ENCODE assay signal across 8 cellular contexts in the genomic region with DNA sequence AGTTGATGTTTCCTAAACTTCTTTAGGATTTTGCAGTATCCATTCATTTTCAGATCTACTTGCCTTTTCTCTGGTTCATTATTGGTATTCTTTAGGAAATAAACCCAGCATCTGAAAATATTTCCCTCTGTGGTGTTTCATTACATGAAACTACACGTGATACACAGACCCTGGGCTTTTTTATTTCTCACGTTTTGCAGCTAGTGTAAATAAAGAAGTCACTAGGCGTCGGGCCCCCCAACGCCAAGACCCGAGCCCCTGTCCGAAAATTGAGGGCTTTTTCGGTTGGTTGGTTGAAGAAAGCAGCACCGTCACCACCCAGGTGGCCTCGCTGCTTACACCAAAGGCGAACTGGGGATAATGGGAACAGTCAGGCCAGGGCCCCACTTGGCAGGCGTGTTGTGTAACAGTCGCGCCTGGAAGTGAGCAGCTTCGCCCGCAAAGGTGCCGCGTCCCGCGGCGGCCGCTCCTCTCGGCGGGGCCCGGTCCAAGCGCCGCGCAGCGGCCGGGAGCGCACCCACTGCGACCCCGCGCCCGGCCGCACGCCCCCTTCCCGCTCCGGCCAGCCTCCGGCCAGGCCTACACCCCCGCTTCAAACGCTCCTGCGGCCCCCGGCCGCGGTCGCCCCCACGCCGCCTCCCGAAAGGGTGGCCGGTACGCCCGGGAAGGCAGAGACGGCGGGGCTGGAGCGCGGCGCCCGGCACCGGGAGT. TPM values are rescaled to one million over a fixed set of nuclear protein-coding genes. Genes with fewer than 3 reads are reported as not detected.
DNase-seq lines count a peak whose midpoint lies in the region; ATAC-seq and TF ChIP-seq lines count a peak whose summit lies in the region.

No MANE protein-coding gene starts in this region.

- H3K4me3 ChIP-seq in A673 (ENCODE audit: low read depth, low read length, poor library complexity, severe bottlenecking) (peak overlapping the region; percentile 86), thyroid gland (replicated peaks in 1 of 3) (peak overlapping the region; percentile 46 to 84 (median 54))

- TF ChIP-seq CTCF in A673 (conservative IDR thresholded peaks at IDR 0.05; ENCODE audit: low read depth, low read length) (no peak), foreskin keratinocyte (conservative IDR thresholded peaks at IDR 0.05) (peak; percentile 21), nephron progenitor cell (IDR thresholded peaks at IDR 0.05) (no peak), thyroid gland (IDR thresholded peaks at IDR 0.05) (peak in 2 of 6 experiments; percentile 9 to 19)

- no peak for TF ChIP-seq POLR2A in thyroid gland (IDR thresholded peaks at IDR 0.05)

- H3K27me3 ChIP-seq in A673 (replicated peaks; ENCODE audit: insufficient read depth, low read depth, low read length, poor library complexity) (no peaks in the 10 kb centered on the region), foreskin keratinocyte (no peaks in the 10 kb centered on the region), thyroid gland (no peaks in the 10 kb centered on the region)

- BruUV-seq in A673 (replicated peaks; lab: Mats Ljungman, UMichigan): no TSS peak

- no peaks in the 10 kb centered on the region for H3K4me1 ChIP-seq in A673 (ENCODE audit: insufficient read depth, low read length, poor library complexity, severe bottlenecking)
- peaks cover 30% of the 10 kb centered on the region for H3K4me1 ChIP-seq in foreskin keratinocyte
- peaks cover 10 to 25% of the 10 kb centered on the region in 2 donors for H3K4me1 ChIP-seq in thyroid gland

- 0% methylated on average over 11 to 22 of the region's 60 CpGs for WGBS in thyroid gland, 2 donors

- peak overlapping the region; percentile 95 for H3K27ac Mint-ChIP-seq in nephron progenitor cell

- H3K36me3 Mint-ChIP-seq in nephron progenitor cell (ENCODE audit: low read depth): peaks cover 29% of the 10 kb centered on the region

- H3K9me3 ChIP-seq in A673 (ENCODE audit: low read depth, low read length, poor library complexity, severe bottlenecking): no peaks in the 10 kb centered on the region
- no peaks in the 10 kb centered on the region for H3K9me3 ChIP-seq in thyroid gland

- peaks cover 29% of the 10 kb centered on the region for H3K9me3 Mint-ChIP-seq in nephron progenitor cell

- H3K36me3 ChIP-seq in A673 (ENCODE audit: insufficient read depth, low read length, poor library complexity, severe bottlenecking): no peaks in the 10 kb centered on the region
- no peaks in the 10 kb centered on the region for H3K36me3 ChIP-seq in thyroid gland

- ATAC-seq in GM21576 (IDR thresholded peaks at IDR 0.05; ENCODE audit: unreplicated experiment) (peak; percentile 20), foreskin keratinocyte (peak; percentile 41)

- peak overlapping the region; percentile 93 for H3K4me3 Mint-ChIP-seq in nephron progenitor cell

- peaks cover 3% of the 10 kb centered on the region for H3K27me3 Mint-ChIP-seq in nephron progenitor cell (ENCODE audit: low read depth, poor library complexity)

- peaks cover 43% of the 10 kb centered on the region for H3K4me1 Mint-ChIP-seq in nephron progenitor cell

- peak overlapping the region; percentile 86 for H3K27ac ChIP-seq in A673 (ENCODE audit: low read depth, low read length, poor library complexity, severe bottlenecking)
- H3K27ac ChIP-seq in foreskin keratinocyte: peak overlapping the region; percentile 97
- peak overlapping the region; percentile 97 to 100 (median 100) for H3K27ac ChIP-seq in thyroid gland

- POLR2A ChIA-PET in A673 (lab: Charles Lee; ENCODE audit: low non-redundant PET): no interaction called here

- intact Hi-C loops in A673 (cut with micrococcal nuclease; ENCODE audit: unreplicated experiment): no loop called here
- intact Hi-C loops in thyroid gland (cut with DNase I): loop anchor here (5.0 kb wide), 1 partner anchor 184 kb away; no protein-coding TSS in a partner anchor

- peak; percentile 60 for DNase-seq in A673 (ENCODE audit: low spot score)
- DNase-seq in RKO (ENCODE audit: low spot score): peak; percentile 57
- DNase-seq in activated gamma-delta T cell treated with anti-CD3 and anti-CD28 coated beads, Interleukin-2, amount 50 U/mL, for 16 hours (ENCODE audit: low read depth): peak; percentile 6
- DNase-seq in foreskin keratinocyte: no peak
- peak; percentile 68 for DNase-seq in nephron progenitor cell
- DNase-seq in thyroid gland: peak; percentile 70 to 75
- DNase-seq in OCI-M2 (lab: John Stamatoyannopoulos, UW; ENCODE audit: unreplicated experiment): no peak

- CTCF ChIA-PET in A673 (lab: Charles Lee): no interaction called here

RNA-seq across cellular contexts. Expression of a gene that starts 1.2 kb away (rescaled TPM):
- total RNA-seq in A673 (2021) (10.6 TPM in 2 replicates), foreskin keratinocyte (12.4 and 15.0 TPM in 2 replicates), thyroid gland (10 to 100 TPM; 24.2 to 34.5 (median 26.4) TPM)
- polyA plus RNA-seq in foreskin keratinocyte: 3.9 and 4.0 TPM in 2 replicates

RNA-seq across cellular contexts. Expression of a gene that starts 50.2 kb away (rescaled TPM):
- total RNA-seq in A673 (2021): 15.4 and 17.8 TPM in 2 replicates
- total RNA-seq in foreskin keratinocyte: 17.5 and 17.8 TPM in 2 replicates
- 8.3 and 9.4 TPM in 2 replicates for polyA plus RNA-seq in foreskin keratinocyte
- 10 to 100 TPM; 67.8 to 84.3 (median 74.0) TPM for total RNA-seq in thyroid gland

Comparison
In these comparisons a context has a peak if more than half of its experiments do, and no peak if none do; other contexts are left out.
1. DNase-seq: peak in A673 (single experiment), RKO (single experiment), activated gamma-delta T cell treated with anti-CD3 and anti-CD28 coated beads, Interleukin-2, amount 50 U/mL, for 16 hours (single experiment), nephron progenitor cell (single experiment) and thyroid gland (2 of 2); none in foreskin keratinocyte (0 of 2) and OCI-M2 (single experiment).
2. Peak in every context shown above with its lines, with median percentiles within 50 percentile points of each other: H3K27ac ChIP-seq.